ENCODE assay signal across 11 cellular contexts in genomic region chr7:106050002-106050742, GRCh38.
DNase-seq lines count a peak whose midpoint lies in the region; ATAC-seq, FAIRE-seq and TF ChIP-seq lines count a peak whose summit lies in the region.
"Had no signal": no experiment of that assay in that cellular context is flagged by ENCODE, and none has a peak within 500 bp of the region (broad histone marks: within the 10 kb centered on the region; RNA-seq: fewer than 3 reads in every experiment).

No MANE protein-coding gene starts in this region.

- ATAC-seq in A549 = peak; percentile 36 to 78; a peak in 3 of 6 replicates
- peak; percentile 56 for ATAC-seq in lung (ENCODE audit: insufficient read depth, low FRiP score)
- no peak for ATAC-seq in HG03469 (IDR thresholded peaks at IDR 0.05; ENCODE audit: unreplicated experiment)
- no peak for ATAC-seq in GM21515 (IDR thresholded peaks at IDR 0.05; ENCODE audit: unreplicated experiment)

- no peak for TF ChIP-seq EP300 in A549 (IDR thresholded peaks at IDR 0.05)

- no peaks in the 10 kb centered on the region for H3K4me1 ChIP-seq in A549
- peaks cover 3% of the 10 kb centered on the region; the same call in 1 of the 2 replicates for H3K4me1 ChIP-seq in HEK293 (ENCODE audit: control insufficient read depth, insufficient read depth, low read length)
- no peaks in the 10 kb centered on the region for H3K4me1 ChIP-seq in lung (ENCODE audit: control insufficient read depth in 2 of 2, insufficient read depth in 2 of 2, low read length in 2 of 2)

- no peak for TF ChIP-seq POLR2A in A549 (IDR thresholded peaks at IDR 0.05; ENCODE audit: low read length)

- TF ChIP-seq RAD21 in A549 (conservative IDR thresholded peaks at IDR 0.05 in 1 of 2, IDR thresholded peaks at IDR 0.05 in 1 of 2) = peak; percentile 20 to 29; a peak in 2 of 5 replicates

- TF ChIP-seq CTCF in A549 (IDR thresholded peaks at IDR 0.05) (peak; percentile 20; the same call in 1 of the 3 replicates), HEK293 (tag by site-specific recombination; IDR thresholded peaks at IDR 0.05) (no peak), lung (IDR thresholded peaks at IDR 0.05; ENCODE audit: control extremely low read depth, extremely low read depth) (no peak)

- no peaks in the 10 kb centered on the region for H3K36me3 ChIP-seq in HEK293 (ENCODE audit: control insufficient read depth in 2 of 2, insufficient read depth in 1 of 2, low read length in 2 of 2)
- H3K36me3 ChIP-seq in lung (ENCODE audit: control insufficient read depth in 2 of 2, insufficient read depth in 2 of 2, low read length in 2 of 2) = no peaks in the 10 kb centered on the region
- H3K36me3 ChIP-seq: HAP-1 had no signal

- H3K4me3 ChIP-seq in A549 (no peak overlapping the region), HEK293 (ENCODE audit: low read depth, low read length) (no peak overlapping the region), lung (no peak overlapping the region)
- H3K4me3 ChIP-seq: HAP-1 had no signal

- DNase-seq in A549 (ENCODE audit: low read depth in 1 of 2, low spot score in 1 of 2) (peak in 1 of 2 experiments; percentile 32), amniotic epithelial cell (ENCODE audit: low read depth) (peak; percentile 91), lung (ENCODE audit: low spot score) (no peak), germinal center (ENCODE audit: low spot score) (no peak)
- no peak for DNase-seq in effector CD4-positive, alpha-beta T cell
- DNase-seq: COR-L47; stimulated activated CD4-positive, alpha-beta T cell treated with anti-CD3 and anti-CD28 coated beads, Interleukin-1b, Interleukin-23, amount 100 ng/mL, for 48 hours had no signal

- no peaks in the 10 kb centered on the region for H3K9me3 ChIP-seq in A549
- H3K9me3 ChIP-seq in HEK293 (ENCODE audit: control insufficient read depth, insufficient read depth, low read depth, low read length) = no peaks in the 10 kb centered on the region
- no peaks in the 10 kb centered on the region for H3K9me3 ChIP-seq in lung (ENCODE audit: control insufficient read depth in 2 of 2, insufficient read depth in 1 of 2, low read length in 1 of 2)
- H3K9me3 ChIP-seq: HAP-1 had no signal

- H3K27ac ChIP-seq in A549 (no peak overlapping the region), HEK293 (ENCODE audit: extremely low read depth, low read depth, low read length) (no peak overlapping the region), lung (ENCODE audit: low read depth in 1 of 2, low read length in 1 of 2) (no peak overlapping the region)

- FAIRE-seq in A549 (lab: Jason Lieb, UNC) = no peak

- no peak overlapping the region for H3K4me2 ChIP-seq in A549

- 71% methylated on average over 11 of the region's 13 CpGs for WGBS in A549 (ENCODE audit: missing lambda C conversion rate)
- 72 to 75% methylated on average over 13 of the region's 13 CpGs for WGBS in lung, 2 donors

- POLR2A ChIA-PET in A549 (lab: Yijun Ruan, JAX) = no interaction called here
- POLR2A ChIA-PET in HEK293 (lab: Yijun Ruan, JAX) = no interaction called here

- H3K27me3 ChIP-seq in lung (ENCODE audit: control insufficient read depth, insufficient read depth) = no peaks in the 10 kb centered on the region

- CTCF ChIA-PET in A549 (lab: Yijun Ruan, JAX) = interaction anchor here (0.6 to 17.2 kb wide), 7 partner anchors 9 to 110 kb away, joined by 3 to 487 read pairs (median 4); no protein-coding TSS in a partner anchor
- CTCF ChIA-PET in HEK293 (lab: Yijun Ruan, JAX) = interaction anchor here (0.9 to 3.0 kb wide), 5 partner anchors 103 to 393 kb away, joined by 3 to 27 read pairs (median 5); no protein-coding TSS in a partner anchor

TF ChIP-seq in A549, 52 proteins besides CTCF, POLR2A, EP300 and RAD21:
- no peak for TF ChIP-seq HOXB13 (CRISPR knock-in tag; IDR thresholded peaks at IDR 0.05; ENCODE audit: low read depth)
- no peak for TF ChIP-seq SREBF2 (IDR thresholded peaks at IDR 0.05)
- TF ChIP-seq SMC3 (IDR thresholded peaks at IDR 0.05) = 0 out of 3 replicates have a peak, but pooled peaks have one; percentile 11
- no peak for TF ChIP-seq MAX (IDR thresholded peaks at IDR 0.05)
- peak in 1 of 2 experiments; percentile 52; a peak in 1 of 4 replicates for TF ChIP-seq CEBPB (IDR thresholded peaks at IDR 0.05)
- no peak for TF ChIP-seq ESRRA (IDR thresholded peaks at IDR 0.05; ENCODE audit: borderline replicate concordance, low read length)
- TF ChIP-seq HOXB5 (CRISPR knock-in tag; IDR thresholded peaks at IDR 0.05) = no peak
- TF ChIP-seq HOXA7 (CRISPR knock-in tag; IDR thresholded peaks at IDR 0.05) = no peak
- TF ChIP-seq TFCP2L1 (CRISPR knock-in tag; IDR thresholded peaks at IDR 0.05) = no peak

TF ChIP-seq in HEK293, 187 proteins besides CTCF, POLR2A, EP300 and RAD21:
- TF ChIP-seq ZNF280C (tag by site-specific recombination; IDR thresholded peaks at IDR 0.05) (no peak), ZBTB44 (tag by site-specific recombination; IDR thresholded peaks at IDR 0.05) (0 out of 2 replicates have a peak, but pooled peaks have one; percentile 12)

Comparison
In these comparisons a context has a peak if more than half of its experiments do, and no peak if none do; other contexts are left out.
1. ATAC-seq: peak in A549 (2 of 2) and lung (single experiment); none in HG03469 (single experiment) and GM21515 (single experiment).
2. Of the 5 proteins assayed by ChIP-seq in both HEK293 and A549: peak only in HEK293: none; only in A549: CTCF; in both: none; in neither: 4.